Comparison of ENCODE assay signal across 8 cellular contexts in genomic region chr3:44976002-44976815, GRCh38. TPM values are rescaled to one million over a fixed set of nuclear protein-coding genes. Genes with fewer than 3 reads are reported as not detected.
A peak's percentile ranks its signal among the peaks of the same experiment; 100 is the strongest.
DNase-seq lines count a peak whose midpoint lies in the region; ATAC-seq and TF ChIP-seq lines count a peak whose summit lies in the region.

EXOSC7 (plus strand) TSS chr3:44976244; CDS start chr3:44976278, 34 bp downstream.
ZDHHC3 (minus strand) TSS chr3:44976174; CDS start chr3:44959436, 16,738 bp downstream.

- no peaks in the 10 kb centered on the region for H3K27me3 ChIP-seq in spleen (replicated peaks in 1 of 7)

- TF ChIP-seq POLR2A in spleen (IDR thresholded peaks at IDR 0.05) = peak in 1 of 3 donors; percentile 12

- H3K9me3 ChIP-seq in spleen = no peaks in the 10 kb centered on the region

- 0 to 1% (median 1%) methylated on average over 47 to 82 of the region's 82 CpGs for WGBS in spleen, 5 donors

- peaks cover 23 to 90% (median 62%) of the 10 kb centered on the region in 6 donors for H3K4me1 ChIP-seq in spleen

- H3K36me3 ChIP-seq in spleen = peaks cover 0 to 1% (median 0%) of the 10 kb centered on the region in 6 donors

- DNase-seq in 8988T (peak; percentile 91), NCI-H2227 (lab: John Stamatoyannopoulos, UW; ENCODE audit: unreplicated experiment) (peak; percentile 89), activated B cell treated with CpG ODN at 0.5 μM for 24 hours (peak; percentile 76), cardiac fibroblast (ENCODE audit: low read depth in 2 of 2) (peak; percentile 87 to 88), inferior parietal cortex (ENCODE audit: extremely low spot score) (peak; percentile 83), spleen (peak; percentile 98)

- peak within 1 kb of the TSS; percentile 93 for H3K4me3 Mint-ChIP-seq in activated B cell treated with CpG ODN at 0.5 μM for 24 hours

- CTCF ChIA-PET in activated B cell treated with CpG ODN at 0.5 μM for 24 hours (lab: Charles Lee) = interaction anchor here (1.3 to 1.4 kb wide), 2 partner anchors 9 to 61 kb away, joined by 3 to 6 read pairs; no protein-coding TSS in a partner anchor

- H3K27ac Mint-ChIP-seq in activated B cell treated with CpG ODN at 0.5 μM for 24 hours = peak within 1 kb of the TSS; percentile 88

- intact Hi-C loops in activated B cell treated with CpG ODN at 0.5 μM for 24 hours (cut with micrococcal nuclease) (loop anchor here (1.0 to 10.0 kb wide), 9 partner anchors 61 to 1689 kb away; partner anchors contain the start of genes ABHD5, ANO10, KIAA1143 and KIF15), spleen (cut with DNase I; ENCODE audit: low total_unique reads) (loop anchor here (5.0 kb wide), 1 partner anchor 639 kb away; the partner anchor contains the start of gene TCAIM)

- no peak for TF ChIP-seq CTCF in activated B cell treated with CpG ODN at 0.5 μM for 24 hours (IDR thresholded peaks at IDR 0.05)
- no peak for TF ChIP-seq CTCF in cardiac fibroblast (IDR thresholded peaks at IDR 0.05; ENCODE audit: low read depth, low read length)
- peak in 2 of 11 experiments; percentile 36 to 42 for TF ChIP-seq CTCF in spleen (IDR thresholded peaks at IDR 0.05 in 8 of 11, conservative IDR thresholded peaks at IDR 0.05 in 3 of 11)

- no peaks in the 10 kb centered on the region for H3K27me3 Mint-ChIP-seq in activated B cell treated with CpG ODN at 0.5 μM for 24 hours

- peaks cover 49% of the 10 kb centered on the region for H3K4me1 Mint-ChIP-seq in activated B cell treated with CpG ODN at 0.5 μM for 24 hours

- H3K4me3 ChIP-seq in cardiac fibroblast (replicated peaks in 1 of 2; ENCODE audit: low read depth in 2 of 2, low read length in 2 of 2) (peak within 1 kb of the TSS; percentile 92 to 95), spleen (peak within 1 kb of the TSS; percentile 76 to 96 (median 88))

- H3K36me3 Mint-ChIP-seq in activated B cell treated with CpG ODN at 0.5 μM for 24 hours (ENCODE audit: low read depth) = peaks cover 19% of the 10 kb centered on the region

- H3K9me3 Mint-ChIP-seq in activated B cell treated with CpG ODN at 0.5 μM for 24 hours = no peaks in the 10 kb centered on the region

- POLR2A ChIA-PET in activated B cell treated with CpG ODN at 0.5 μM for 24 hours (lab: Charles Lee) = interaction anchor here (0.6 to 2.5 kb wide), 15 partner anchors 9 to 638 kb away, joined by 3 to 17 read pairs (median 4); partner anchors contain the start of genes KIAA1143, KIF15, TCAIM and TMEM42

- H3K27ac ChIP-seq in spleen = peak within 1 kb of the TSS; percentile 75 to 95 (median 90)

- ATAC-seq in GM18519 (IDR thresholded peaks at IDR 0.05; ENCODE audit: low FRiP score, unreplicated experiment) (peak; percentile 65), HG03039 (IDR thresholded peaks at IDR 0.05; ENCODE audit: unreplicated experiment) (peak; percentile 66), activated B cell treated with CpG ODN at 0.5 μM for 24 hours (ENCODE audit: low read depth) (peak; percentile 94)

RNA-seq across cellular contexts. Expression of gene EXOSC7, which starts in this region (rescaled TPM):
- total RNA-seq in activated B cell treated with CpG ODN at 0.5 μM for 24 hours (42.5 and 44.0 TPM in 2 replicates), spleen (10 to 100 TPM; 28.4 to 42.8 (median 33.6) TPM)
- polyA plus RNA-seq in spleen = 10 to 100 TPM; 32.1 to 43.7 (median 43.1) TPM

RNA-seq across cellular contexts. Expression of gene ZDHHC3, which starts in this region (rescaled TPM):
- 38.5 and 43.4 TPM in 2 replicates for total RNA-seq in activated B cell treated with CpG ODN at 0.5 μM for 24 hours
- 10 to 100 TPM; 57.3 to 79.2 (median 70.1) TPM for total RNA-seq in spleen
- polyA plus RNA-seq in spleen = 10 to 100 TPM; 15.2 to 25.3 (median 17.4) TPM

Comparison
In these comparisons a context has a peak if more than half of its experiments do, and no peak if none do; other contexts are left out.
1. Peak in every context shown above with its lines: DNase-seq, ATAC-seq, H3K4me3 ChIP-seq and H3K27ac ChIP-seq.